In genomic region chr16:3712830-3713476, GRCh38 we compare ENCODE assay signal across 27 cellular contexts. TPM values are rescaled to one million over a fixed set of nuclear protein-coding genes. Genes with fewer than 3 reads are reported as not detected.
A peak's percentile ranks its signal among the peaks of the same experiment; 100 is the strongest.
DNase-seq lines count a peak whose midpoint lies in the region; ATAC-seq, FAIRE-seq and TF ChIP-seq lines count a peak whose summit lies in the region.
"Had no signal": no experiment of that assay in that cellular context is flagged by ENCODE, and none has a peak within 500 bp of the region (broad histone marks: within the 10 kb centered on the region; RNA-seq: fewer than 3 reads in every experiment).

No MANE protein-coding gene starts in this region.

- H3K4me2 ChIP-seq in astrocyte (ENCODE audit: low read length) (no peak overlapping the region), hepatocyte (peak overlapping the region; percentile 46)

- H3K9me2 ChIP-seq in hepatocyte (replicated peaks; ENCODE audit: insufficient read depth) = no peaks in the 10 kb centered on the region

- no peak overlapping the region for H3K27ac ChIP-seq in astrocyte (ENCODE audit: low read depth, low read length)
- peak overlapping the region; percentile 93 for H3K27ac ChIP-seq in hepatocyte
- H3K27ac ChIP-seq: heart right ventricle, left lung, transverse colon had no signal

- H3K4me3 ChIP-seq in astrocyte (ENCODE audit: insufficient read depth, low read depth, low read length) = no peak overlapping the region
- H3K4me3 ChIP-seq in hepatocyte = no peak overlapping the region
- H3K4me3 ChIP-seq: heart right ventricle, left lung, transverse colon had no signal

- H3K9me3 Mint-ChIP-seq in activated naive CD4-positive, alpha-beta T cell treated with anti-CD3 and anti-CD28 coated beads, Interleukin-2, amount 50 U/mL, for 24 hours = no peaks in the 10 kb centered on the region
- H3K9me3 Mint-ChIP-seq in astrocyte (ENCODE audit: unreplicated experiment) = no peaks in the 10 kb centered on the region
- no peaks in the 10 kb centered on the region for H3K9me3 Mint-ChIP-seq in stimulated activated effector memory CD8-positive, alpha-beta T cell treated with anti-CD3 and anti-CD28 coated beads, Interleukin-12 subunit alpha, Interleukin-12 subunit beta, amount 100 ng/mL, for 72 hours
- H3K9me3 Mint-ChIP-seq in effector memory CD8-positive, alpha-beta T cell = no peaks in the 10 kb centered on the region
- H3K9me3 Mint-ChIP-seq: activated CD4-positive, alpha-beta memory T cell treated with anti-CD3 and anti-CD28 coated beads, Interleukin-2, amount 10 ng/mL, durations not matched to agents 7 days and 5 days; brain; immature natural killer cell had no signal

- no peak overlapping the region for H2AFZ ChIP-seq in astrocyte (ENCODE audit: low read depth, low read length)
- no peak overlapping the region for H2AFZ ChIP-seq in hepatocyte

- TF ChIP-seq CTCF in astrocyte (IDR thresholded peaks at IDR 0.05; ENCODE audit: insufficient read depth, low read depth, low read length) = no peak
- TF ChIP-seq CTCF in hepatocyte (IDR thresholded peaks at IDR 0.05; ENCODE audit: poor library complexity) = no peak

- no peak for ATAC-seq in stimulated activated effector memory CD8-positive, alpha-beta T cell treated with anti-CD3 and anti-CD28 coated beads, Interleukin-12 subunit alpha, Interleukin-12 subunit beta, amount 100 ng/mL, for 72 hours
- ATAC-seq in effector memory CD8-positive, alpha-beta T cell (replicated peaks) = no peak
- no peak for ATAC-seq in HG02981 (IDR thresholded peaks at IDR 0.05; ENCODE audit: unreplicated experiment)
- ATAC-seq: heart right ventricle; left lung; stimulated activated naive CD8-positive, alpha-beta T cell treated with anti-CD3 and anti-CD28 coated beads, Interleukin-15, Interleukin-2, amounts not matched to agents 100 U/mL and 50 U/mL, for 24 hours had no signal

- H3K9ac ChIP-seq in astrocyte (ENCODE audit: low read length) = no peak overlapping the region

- H3K4me3 Mint-ChIP-seq in activated naive CD4-positive, alpha-beta T cell treated with anti-CD3 and anti-CD28 coated beads, Interleukin-2, amount 50 U/mL, for 24 hours = peak overlapping the region; percentile 44
- H3K4me3 Mint-ChIP-seq in astrocyte (ENCODE audit: unreplicated experiment) = peak overlapping the region; percentile 23
- H3K4me3 Mint-ChIP-seq in stimulated activated effector memory CD8-positive, alpha-beta T cell treated with anti-CD3 and anti-CD28 coated beads, Interleukin-12 subunit alpha, Interleukin-12 subunit beta, amount 100 ng/mL, for 72 hours = no peak overlapping the region
- H3K4me3 Mint-ChIP-seq in effector memory CD8-positive, alpha-beta T cell = no peak overlapping the region
- H3K4me3 Mint-ChIP-seq: activated CD4-positive, alpha-beta memory T cell treated with anti-CD3 and anti-CD28 coated beads, Interleukin-2, amount 10 ng/mL, durations not matched to agents 7 days and 5 days had no signal

- H3K79me2 ChIP-seq in astrocyte (ENCODE audit: insufficient read depth, low read length) (peaks cover 80% of the 10 kb centered on the region), hepatocyte (peaks cover 83% of the 10 kb centered on the region)

- peak overlapping the region; percentile 70 for H3K27ac Mint-ChIP-seq in activated naive CD4-positive, alpha-beta T cell treated with anti-CD3 and anti-CD28 coated beads, Interleukin-2, amount 50 U/mL, for 24 hours
- no peak overlapping the region for H3K27ac Mint-ChIP-seq in astrocyte (ENCODE audit: unreplicated experiment)
- H3K27ac Mint-ChIP-seq in stimulated activated effector memory CD8-positive, alpha-beta T cell treated with anti-CD3 and anti-CD28 coated beads, Interleukin-12 subunit alpha, Interleukin-12 subunit beta, amount 100 ng/mL, for 72 hours = peak overlapping the region; percentile 73
- peak overlapping the region in 1 of 2 donors; percentile 68 for H3K27ac Mint-ChIP-seq in effector memory CD8-positive, alpha-beta T cell
- H3K27ac Mint-ChIP-seq: activated CD4-positive, alpha-beta memory T cell treated with anti-CD3 and anti-CD28 coated beads, Interleukin-2, amount 10 ng/mL, durations not matched to agents 7 days and 5 days had no signal

- H3K36me3 ChIP-seq in astrocyte (ENCODE audit: insufficient read depth, low read length) (no peaks in the 10 kb centered on the region), hepatocyte (replicated peaks; ENCODE audit: insufficient read depth, low read depth) (no peaks in the 10 kb centered on the region)
- H3K36me3 ChIP-seq: transverse colon had no signal

- peaks cover 14% of the 10 kb centered on the region for H3K36me3 Mint-ChIP-seq in activated naive CD4-positive, alpha-beta T cell treated with anti-CD3 and anti-CD28 coated beads, Interleukin-2, amount 50 U/mL, for 24 hours
- H3K36me3 Mint-ChIP-seq in astrocyte (ENCODE audit: low read depth, unreplicated experiment) = peaks cover 11% of the 10 kb centered on the region
- H3K36me3 Mint-ChIP-seq in stimulated activated effector memory CD8-positive, alpha-beta T cell treated with anti-CD3 and anti-CD28 coated beads, Interleukin-12 subunit alpha, Interleukin-12 subunit beta, amount 100 ng/mL, for 72 hours = peaks cover 60% of the 10 kb centered on the region
- H3K36me3 Mint-ChIP-seq in effector memory CD8-positive, alpha-beta T cell (ENCODE audit: insufficient read depth) = peaks cover 10% of the 10 kb centered on the region

- H3K9me3 ChIP-seq in astrocyte (ENCODE audit: insufficient read depth, low read depth, low read length) = no peaks in the 10 kb centered on the region
- H3K9me3 ChIP-seq in hepatocyte (ENCODE audit: low read depth) = no peaks in the 10 kb centered on the region
- H3K9me3 ChIP-seq: BE2C, heart right ventricle, left lung, transverse colon had no signal

- H4K20me1 ChIP-seq in astrocyte (ENCODE audit: insufficient read depth, low read length) = peaks cover 30% of the 10 kb centered on the region
- no peaks in the 10 kb centered on the region for H4K20me1 ChIP-seq in hepatocyte (ENCODE audit: insufficient read depth, poor library complexity, severe bottlenecking)

- H3K27me3 ChIP-seq in astrocyte (ENCODE audit: insufficient read depth, low read length) = no peaks in the 10 kb centered on the region
- H3K27me3 ChIP-seq in hepatocyte = no peaks in the 10 kb centered on the region
- H3K27me3 ChIP-seq: BE2C, heart right ventricle, left lung, transverse colon had no signal

- 70% methylated on average over 17 of the region's 17 CpGs for WGBS in hepatocyte (ENCODE audit: low lambda C conversion rate, missing lambda C conversion rate)

- H3K4me1 Mint-ChIP-seq in activated naive CD4-positive, alpha-beta T cell treated with anti-CD3 and anti-CD28 coated beads, Interleukin-2, amount 50 U/mL, for 24 hours = peaks cover 49% of the 10 kb centered on the region
- peaks cover 8% of the 10 kb centered on the region for H3K4me1 Mint-ChIP-seq in astrocyte (ENCODE audit: low read depth, unreplicated experiment)
- H3K4me1 Mint-ChIP-seq in stimulated activated effector memory CD8-positive, alpha-beta T cell treated with anti-CD3 and anti-CD28 coated beads, Interleukin-12 subunit alpha, Interleukin-12 subunit beta, amount 100 ng/mL, for 72 hours = peaks cover 46% of the 10 kb centered on the region
- H3K4me1 Mint-ChIP-seq in effector memory CD8-positive, alpha-beta T cell (ENCODE audit: low read depth in 2 of 2) = peaks cover 14 to 27% of the 10 kb centered on the region in 2 donors

- FAIRE-seq in astrocyte (lab: Jason Lieb, UNC) = no peak
- FAIRE-seq: A204.1 had no signal

- H3K27me3 Mint-ChIP-seq in activated naive CD4-positive, alpha-beta T cell treated with anti-CD3 and anti-CD28 coated beads, Interleukin-2, amount 50 U/mL, for 24 hours = no peaks in the 10 kb centered on the region
- no peaks in the 10 kb centered on the region for H3K27me3 Mint-ChIP-seq in astrocyte (ENCODE audit: low read depth, unreplicated experiment)
- no peaks in the 10 kb centered on the region for H3K27me3 Mint-ChIP-seq in effector memory CD8-positive, alpha-beta T cell
- H3K27me3 Mint-ChIP-seq: activated CD4-positive, alpha-beta memory T cell treated with anti-CD3 and anti-CD28 coated beads, Interleukin-2, amount 10 ng/mL, durations not matched to agents 7 days and 5 days had no signal

- H3K4me1 ChIP-seq in astrocyte (ENCODE audit: insufficient read depth, low read length) = peaks cover 12% of the 10 kb centered on the region
- H3K4me1 ChIP-seq in hepatocyte (ENCODE audit: insufficient read depth) = peaks cover 13% of the 10 kb centered on the region
- H3K4me1 ChIP-seq: BE2C had no signal

- DNase-seq in activated naive CD4-positive, alpha-beta T cell treated with Interleukin-2 at 50 U/mL for 16 hours = no peak
- DNase-seq in astrocyte (ENCODE audit: low read depth) (no peak), hepatocyte (ENCODE audit: low spot score) (no peak), anterior cingulate cortex (lab: John Stamatoyannopoulos, UW) (no peak)
- DNase-seq in stimulated activated effector memory CD8-positive, alpha-beta T cell treated with anti-CD3 and anti-CD28 coated beads, Interleukin-12 subunit alpha, Interleukin-12 subunit beta, amount 100 ng/mL, for 72 hours (ENCODE audit: low spot score in 2 of 2) = no peak
- no peak for DNase-seq in effector memory CD8-positive, alpha-beta T cell
- DNase-seq: activated CD4-positive, alpha-beta memory T cell treated with anti-CD3 and anti-CD28 coated beads, Interleukin-2, amount 10 ng/mL, durations not matched to agents 7 days and 5 days; activated CD4-positive, CD25-positive, alpha-beta regulatory T cell; activated naive CD4-positive, alpha-beta T cell treated with anti-CD3 and anti-CD28 coated beads, Interleukin-2, amount 50 U/mL, for 16 hours; BE2C; COR-L47; EL; GOT3; heart right ventricle; immature natural killer cell; left lung; NCI-H1048; NCI-H2029; NCI-H226; NCI-H748 treated with DMSO at 0.1 percent for 48 hours; stimulated activated CD4-positive, alpha-beta T cell treated with anti-CD3 and anti-CD28 coated beads, Interleukin-4, amount 100 ng/mL, for 1 hour; stimulated activated naive CD8-positive, alpha-beta T cell treated with anti-CD3 and anti-CD28 coated beads, Interleukin-15, Interleukin-2, amounts not matched to agents 100 U/mL and 50 U/mL, for 24 hours; transverse colon had no signal

RNA-seq across cellular contexts. Expression of gene TRAP1, which starts 4.4 kb away (rescaled TPM):
- total RNA-seq in astrocyte (57.1 and 63.3 TPM in 2 replicates), hepatocyte (62.3 and 70.8 TPM in 2 replicates)
- 79.8 and 80.5 TPM in 2 replicates for polyA plus RNA-seq in hepatocyte

RNA-seq across cellular contexts. Expression of gene DNASE1, which starts 58.5 kb away (rescaled TPM):
- total RNA-seq in astrocyte = 16.2 and 16.9 TPM in 2 replicates
- 284 and 295 TPM in 2 replicates for total RNA-seq in hepatocyte
- 332 and 337 TPM in 2 replicates for polyA plus RNA-seq in hepatocyte

Comparison
In these comparisons a context has a peak if more than half of its experiments do, and no peak if none do; other contexts are left out.
1. H3K4me3 Mint-ChIP-seq: peak in activated naive CD4-positive, alpha-beta T cell treated with anti-CD3 and anti-CD28 coated beads, Interleukin-2, amount 50 U/mL, for 24 hours (single experiment) and astrocyte (single experiment); none in stimulated activated effector memory CD8-positive, alpha-beta T cell treated with anti-CD3 and anti-CD28 coated beads, Interleukin-12 subunit alpha, Interleukin-12 subunit beta, amount 100 ng/mL, for 72 hours (single experiment) and effector memory CD8-positive, alpha-beta T cell (0 of 2).
2. RNA of gene DNASE1, which starts 58.5 kb away (total RNA-seq): 284 to 295 TPM in hepatocyte; 16.2 to 16.9 TPM in astrocyte; every median in the first group is over 10 times any median in the second.